In genomic region chr3:161139686-161140085, GRCh38 we compare ENCODE assay signal across 28 cellular contexts.
"Had no signal": no experiment of that assay in that cellular context is flagged by ENCODE, and none has a peak within 500 bp of the region (broad histone marks: within the 10 kb centered on the region; RNA-seq: fewer than 3 reads in every experiment).

No MANE protein-coding gene starts in this region.

- H3K27ac Mint-ChIP-seq: dendritic cell treated with granulocyte-macrophage colony-stimulating factor and Interleukin-4, amounts not matched to agents 40 ng/mL and 50 ng/mL, for 4 days; naive thymus-derived CD4-positive, alpha-beta T cell; nephron; neural progenitor cell; progenitor cell of endocrine pancreas; stimulated activated naive CD8-positive, alpha-beta T cell treated with anti-CD3 and anti-CD28 coated beads, Interleukin-15, amount 100 ng/mL, for 72 hours had no signal

- H3K9me3 ChIP-seq: colonic mucosa, gastroesophageal sphincter, right lobe of liver, suprapubic skin, transverse colon, vagina had no signal

- H3K27ac ChIP-seq: colonic mucosa, foreskin keratinocyte, gastroesophageal sphincter, heart left ventricle, hepatocyte, neural progenitor cell, parathyroid adenoma, right lobe of liver, suprapubic skin, transverse colon, vagina had no signal

- H3K27me3 ChIP-seq: colonic mucosa, foreskin keratinocyte, gastroesophageal sphincter, heart left ventricle, hepatocyte, neural progenitor cell, right lobe of liver, suprapubic skin, transverse colon, vagina had no signal

- H3K27me3 Mint-ChIP-seq: dendritic cell treated with granulocyte-macrophage colony-stimulating factor and Interleukin-4, amounts not matched to agents 40 ng/mL and 50 ng/mL, for 4 days; progenitor cell of endocrine pancreas; stimulated activated naive CD8-positive, alpha-beta T cell treated with anti-CD3 and anti-CD28 coated beads, Interleukin-15, amount 100 ng/mL, for 72 hours had no signal

- H3K4me3 Mint-ChIP-seq: dendritic cell treated with granulocyte-macrophage colony-stimulating factor and Interleukin-4, amounts not matched to agents 40 ng/mL and 50 ng/mL, for 4 days; naive thymus-derived CD4-positive, alpha-beta T cell; nephron; neural progenitor cell; stimulated activated naive CD8-positive, alpha-beta T cell treated with anti-CD3 and anti-CD28 coated beads, Interleukin-15, amount 100 ng/mL, for 72 hours had no signal

- H3K4me3 ChIP-seq: colonic mucosa, gastroesophageal sphincter, heart left ventricle, hepatocyte, neural progenitor cell, right lobe of liver, suprapubic skin, transverse colon, vagina had no signal

- H3K36me3 Mint-ChIP-seq: naive thymus-derived CD4-positive, alpha-beta T cell; neural progenitor cell had no signal

- DNase-seq: colonic mucosa; effector memory CD4-positive, alpha-beta T cell; foreskin keratinocyte; heart left ventricle; kidney; mammary epithelial cell; mesendoderm; midbrain; naive thymus-derived CD4-positive, alpha-beta T cell; right lobe of liver; small intestine; stimulated activated CD4-positive, alpha-beta T cell treated with anti-CD3 and anti-CD28 coated beads, Interleukin-15, amount 100 ng/mL, for 24 hours; stimulated activated CD4-positive, alpha-beta T cell treated with anti-CD3 and anti-CD28 coated beads, Interleukin-2, amount 100 ng/mL, for 48 hours; stimulated activated CD8-positive, alpha-beta memory T cell treated with anti-CD3 and anti-CD28 coated beads, Interleukin-4, amount 100 ng/mL, for 48 hours; stimulated activated naive CD4-positive, alpha-beta T cell; stimulated activated naive CD8-positive, alpha-beta T cell treated with anti-CD3 and anti-CD28 coated beads, Interleukin-15, amount 100 ng/mL, for 72 hours; transverse colon had no signal

- H3K36me3 ChIP-seq: colonic mucosa, gastroesophageal sphincter, heart left ventricle, neural progenitor cell, right lobe of liver, suprapubic skin, transverse colon, vagina had no signal

- H3K4me1 ChIP-seq: colonic mucosa, foreskin keratinocyte, neural progenitor cell, parathyroid adenoma, right lobe of liver, suprapubic skin, transverse colon had no signal

- H3K4me1 Mint-ChIP-seq: nephron; neural progenitor cell; stimulated activated naive CD8-positive, alpha-beta T cell treated with anti-CD3 and anti-CD28 coated beads, Interleukin-15, amount 100 ng/mL, for 72 hours had no signal

- ATAC-seq: esophagus mucosa; foreskin keratinocyte; gastroesophageal sphincter; heart left ventricle; left lobe of liver; naive thymus-derived CD4-positive, alpha-beta T cell; right lobe of liver; stimulated activated naive CD8-positive, alpha-beta T cell treated with anti-CD3 and anti-CD28 coated beads, Interleukin-15, amount 100 ng/mL, for 72 hours had no signal
